In genomic region chr7:69728299-69728698, GRCh38 we compare ENCODE assay signal across 14 cellular contexts.
"Had no signal": no experiment of that assay in that cellular context is flagged by ENCODE, and none has a peak within 500 bp of the region (broad histone marks: within the 10 kb centered on the region; RNA-seq: fewer than 3 reads in every experiment).

No MANE protein-coding gene starts in this region.

- H3K4me3 ChIP-seq: gastroesophageal sphincter, right lobe of liver, thoracic aorta had no signal

- H3K36me3 ChIP-seq: gastroesophageal sphincter, right lobe of liver, thoracic aorta had no signal

- ATAC-seq: activated CD4-positive, CD25-positive, alpha-beta regulatory T cell treated with anti-CD3 and anti-CD28 coated beads, Interleukin-2, amount 50 U/mL, for 24 hours; activated CD8-positive, alpha-beta memory T cell treated with anti-CD3 and anti-CD28 coated beads, Interleukin-2, amount 10 ng/mL, durations not matched to agents 7 days and 5 days; gastroesophageal sphincter; right lobe of liver; stimulated activated naive CD8-positive, alpha-beta T cell treated with anti-CD3 and anti-CD28 coated beads, Interleukin-15, Interleukin-2, amounts not matched to agents 100 U/mL and 50 U/mL, for 24 hours had no signal

- DNase-seq: activated CD4-positive, alpha-beta T cell treated with anti-CD3 and anti-CD28 coated beads, Interleukin-2, amount 50 U/mL, for 48 hours; activated CD8-positive, alpha-beta memory T cell treated with anti-CD3 and anti-CD28 coated beads, Interleukin-2, amount 10 ng/mL, durations not matched to agents 7 days and 5 days; activated effector memory CD4-positive, alpha-beta T cell treated with anti-CD3 and anti-CD28 coated beads, Interleukin-2, amount 50 U/mL, for 16 hours; activated T-cell treated with anti-CD3 and anti-CD28 coated beads, Interleukin-2, amount 50 U/mL, for 24 hours; anterior cingulate cortex; effector CD4-positive, alpha-beta T cell; midbrain; posterior cingulate gyrus; right lobe of liver; stimulated activated CD4-positive, alpha-beta T cell treated with anti-CD3 and anti-CD28 coated beads, Interleukin-2, amount 100 ng/mL, for 48 hours; stimulated activated naive CD8-positive, alpha-beta T cell treated with anti-CD3 and anti-CD28 coated beads, Interleukin-15, Interleukin-2, amounts not matched to agents 100 U/mL and 50 U/mL, for 24 hours had no signal

- H3K9me3 ChIP-seq: gastroesophageal sphincter, right lobe of liver, thoracic aorta had no signal

- H3K27ac ChIP-seq: gastroesophageal sphincter, right lobe of liver, thoracic aorta had no signal

- H3K27me3 ChIP-seq: gastroesophageal sphincter, right lobe of liver had no signal

- H3K4me1 ChIP-seq: right lobe of liver had no signal
